23 cellular contexts compared by ENCODE assay signal in genomic region chr9:107054146-107054545, GRCh38.
"Had no signal": no experiment of that assay in that cellular context is flagged by ENCODE, and none has a peak within 500 bp of the region (broad histone marks: within the 10 kb centered on the region; RNA-seq: fewer than 3 reads in every experiment).

No MANE protein-coding gene starts in this region.

- H3K27ac ChIP-seq: colonic mucosa, epithelial cell of prostate, esophagus muscularis mucosa, gastrocnemius medialis, heart right ventricle, lower lobe of right lung had no signal

- H3K4me3 ChIP-seq: colonic mucosa, esophagus muscularis mucosa, gastrocnemius medialis, heart right ventricle, lower lobe of right lung, mucosa of descending colon had no signal

- H3K36me3 ChIP-seq: colonic mucosa, esophagus muscularis mucosa, gastrocnemius medialis, heart right ventricle, lower lobe of right lung had no signal

- H3K9me3 Mint-ChIP-seq: endodermal cell, naive B cell had no signal

- H3K36me3 Mint-ChIP-seq: mesothelial cell of epicardium, naive B cell had no signal

- DNase-seq: colonic mucosa; cortex of kidney; effector CD8-positive, alpha-beta T cell; effector memory CD8-positive, alpha-beta T cell; endodermal cell; foreskin fibroblast; foreskin melanocyte; gastrocnemius medialis; glutamatergic neuron; head of caudate nucleus; heart right ventricle; hippocampal formation; left colon; left ventricle myocardium superior; lower lobe of right lung; mesenchymal stem cell; mucosa of descending colon; naive B cell had no signal

- H3K27ac Mint-ChIP-seq: dendritic cell treated with granulocyte-macrophage colony-stimulating factor and Interleukin-4, amounts not matched to agents 40 ng/mL and 50 ng/mL, for 4 days; effector memory CD8-positive, alpha-beta T cell; endodermal cell; mesothelial cell of epicardium; naive B cell had no signal

- H3K27me3 ChIP-seq: colonic mucosa, esophagus muscularis mucosa, gastrocnemius medialis, heart right ventricle had no signal

- H3K4me1 ChIP-seq: colonic mucosa, gastrocnemius medialis, heart right ventricle, lower lobe of right lung had no signal

- H3K4me1 Mint-ChIP-seq: naive B cell had no signal

- ATAC-seq: effector memory CD8-positive, alpha-beta T cell; gastrocnemius medialis; heart right ventricle; left colon; left lobe of liver; left ventricle myocardium superior; mucosa of descending colon had no signal

- H3K27me3 Mint-ChIP-seq: effector memory CD8-positive, alpha-beta T cell had no signal

- H3K4me3 Mint-ChIP-seq: dendritic cell treated with granulocyte-macrophage colony-stimulating factor and Interleukin-4, amounts not matched to agents 40 ng/mL and 50 ng/mL, for 4 days; effector memory CD8-positive, alpha-beta T cell; endodermal cell; mesothelial cell of epicardium; naive B cell had no signal

- H3K9me3 ChIP-seq: colonic mucosa, esophagus muscularis mucosa, gastrocnemius medialis, heart right ventricle, lower lobe of right lung, mucosa of descending colon had no signal
